ENCODE assay signal across 8 cellular contexts in the genomic region with DNA sequence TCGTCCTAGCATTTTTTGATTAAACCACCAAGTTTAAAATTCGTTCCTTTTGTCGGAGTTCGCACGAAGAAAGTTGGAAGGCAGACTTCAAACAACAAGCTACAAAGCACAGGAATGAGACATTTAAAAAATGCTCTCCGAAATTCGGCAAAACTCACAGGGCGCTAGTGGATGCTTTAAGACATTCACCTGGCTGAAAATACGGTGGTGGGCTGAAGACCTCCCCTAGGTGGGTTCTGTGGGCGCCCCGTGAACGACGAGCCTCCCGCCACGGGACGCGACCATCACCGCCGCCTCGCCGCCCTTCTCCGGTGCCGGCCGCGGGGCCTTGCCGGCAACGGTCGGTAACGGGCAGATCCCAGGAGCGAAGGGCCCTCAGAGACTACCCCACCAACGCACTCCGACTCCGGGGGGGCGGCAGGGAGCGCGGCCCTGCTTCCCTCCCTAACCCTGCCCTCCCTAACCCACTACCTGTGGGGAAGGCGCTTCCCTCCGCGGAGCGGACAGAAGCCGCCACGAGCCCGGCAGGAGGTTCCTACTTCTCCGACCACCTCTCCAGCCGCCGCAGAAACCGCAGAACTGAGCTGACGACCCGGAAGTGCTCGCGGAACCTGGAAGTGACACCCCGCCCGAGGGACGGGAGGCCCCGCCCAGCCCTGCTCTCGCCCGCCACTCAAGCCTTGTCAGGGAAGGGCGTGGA. TPM values are rescaled to one million over a fixed set of nuclear protein-coding genes. Genes with fewer than 3 reads are reported as not detected.
DNase-seq lines count a peak whose midpoint lies in the region; ATAC-seq and TF ChIP-seq lines count a peak whose summit lies in the region.

A gene with protein sequence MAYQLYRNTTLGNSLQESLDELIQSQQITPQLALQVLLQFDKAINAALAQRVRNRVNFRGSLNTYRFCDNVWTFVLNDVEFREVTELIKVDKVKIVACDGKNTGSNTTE (minus strand): TSS at position 581 of the 700 bp plus-strand sequence. CDS start 5,238 bp downstream, outside the sequence.

- peaks cover 45% of the 10 kb centered on the region for H4K20me1 ChIP-seq in BLaER1

- ATAC-seq in GM19351 (IDR thresholded peaks at IDR 0.05; ENCODE audit: unreplicated experiment) (peak; percentile 100), HG03520 (IDR thresholded peaks at IDR 0.05; ENCODE audit: unreplicated experiment) (peak; percentile 96)

- TF ChIP-seq CTCF in colonic mucosa (IDR thresholded peaks at IDR 0.05) = no peak

- H3K27ac ChIP-seq in BLaER1 (peak within 1 kb of the TSS; percentile 94), colonic mucosa (peak within 1 kb of the TSS; percentile 84)

- H3K9me3 Mint-ChIP-seq in activated CD4-positive, alpha-beta T cell treated with anti-CD3 and anti-CD28 coated beads, Interleukin-2, amount 10 ng/mL, durations not matched to agents 24 days and 14 days = no peaks in the 10 kb centered on the region

- H3K27me3 ChIP-seq in BLaER1 (no peaks in the 10 kb centered on the region), colonic mucosa (no peaks in the 10 kb centered on the region)

- H3K27me3 Mint-ChIP-seq in activated CD4-positive, alpha-beta T cell treated with anti-CD3 and anti-CD28 coated beads, Interleukin-2, amount 10 ng/mL, durations not matched to agents 24 days and 14 days = no peaks in the 10 kb centered on the region

- peak; percentile 90 for DNase-seq in NCI-H526 treated with DMSO at 0.1 percent for 48 hours (lab: John Stamatoyannopoulos, UW)
- DNase-seq in activated CD4-positive, alpha-beta T cell treated with anti-CD3 and anti-CD28 coated beads, Interleukin-2, amount 10 ng/mL, durations not matched to agents 24 days and 14 days = peak; percentile 99
- peak; percentile 97 for DNase-seq in colonic mucosa
- DNase-seq in kidney tubule cell (ENCODE audit: low spot score) = peak; percentile 95
- DNase-seq in stimulated activated CD4-positive, alpha-beta T cell treated with anti-CD3 and anti-CD28 coated beads, Interleukin-1b, Interleukin-23, amount 100 ng/mL, for 1 hour (ENCODE audit: low read depth in 2 of 2) = peak; percentile 72 to 83

- H3K4me3 ChIP-seq in BLaER1 (peak within 1 kb of the TSS; percentile 87), colonic mucosa (peak within 1 kb of the TSS; percentile 93)

- H3K4me1 Mint-ChIP-seq in activated CD4-positive, alpha-beta T cell treated with anti-CD3 and anti-CD28 coated beads, Interleukin-2, amount 10 ng/mL, durations not matched to agents 24 days and 14 days = peaks cover 6% of the 10 kb centered on the region

- peak within 1 kb of the TSS; percentile 85 for H3K4me2 ChIP-seq in BLaER1

- intact Hi-C loops in activated CD4-positive, alpha-beta T cell treated with anti-CD3 and anti-CD28 coated beads, Interleukin-2, amount 10 ng/mL, durations not matched to agents 24 days and 14 days (cut with micrococcal nuclease) = loop anchor here (1.0 kb wide), 1 partner anchor 31 kb away; no protein-coding TSS in a partner anchor
- intact Hi-C loops in colonic mucosa (cut with DNase I) = no loop called here

- H3K4me1 ChIP-seq in BLaER1 (peaks cover 23% of the 10 kb centered on the region), colonic mucosa (peaks cover 7% of the 10 kb centered on the region)

- peak within 1 kb of the TSS; percentile 90 for H3K27ac Mint-ChIP-seq in activated CD4-positive, alpha-beta T cell treated with anti-CD3 and anti-CD28 coated beads, Interleukin-2, amount 10 ng/mL, durations not matched to agents 24 days and 14 days

- peaks cover 10% of the 10 kb centered on the region; the same call in 1 of the 2 replicates for H3K9me3 ChIP-seq in BLaER1
- H3K9me3 ChIP-seq in colonic mucosa = no peaks in the 10 kb centered on the region

- H3K36me3 ChIP-seq in BLaER1 (peaks cover 70% of the 10 kb centered on the region), colonic mucosa (no peaks in the 10 kb centered on the region)

- H3K9ac ChIP-seq in BLaER1 (peak within 1 kb of the TSS; percentile 91), colonic mucosa (ENCODE audit: low read depth in 2 of 2, low read length in 2 of 2) (peak within 1 kb of the TSS; percentile 72 to 88)

- H3K36me3 Mint-ChIP-seq in activated CD4-positive, alpha-beta T cell treated with anti-CD3 and anti-CD28 coated beads, Interleukin-2, amount 10 ng/mL, durations not matched to agents 24 days and 14 days (ENCODE audit: low read depth) = peaks cover 26% of the 10 kb centered on the region

- no peak within 1 kb of the TSS for H3K4me3 Mint-ChIP-seq in activated CD4-positive, alpha-beta T cell treated with anti-CD3 and anti-CD28 coated beads, Interleukin-2, amount 10 ng/mL, durations not matched to agents 24 days and 14 days

RNA-seq across cellular contexts. Expression of the gene that starts here (rescaled TPM):
- 192 and 200 TPM in 2 replicates for total RNA-seq in activated CD4-positive, alpha-beta T cell treated with anti-CD3 and anti-CD28 coated beads, Interleukin-2, amount 10 ng/mL, durations not matched to agents 24 days and 14 days
- total RNA-seq in colonic mucosa = 100 to 1,000 TPM; 117 to 143 TPM

Comparison
In these comparisons a context has a peak if more than half of its experiments do, and no peak if none do; other contexts are left out.
1. Peak in every context shown above with its lines: DNase-seq, ATAC-seq, H3K4me3 ChIP-seq and H3K27ac ChIP-seq.